21 cellular contexts compared by ENCODE assay signal in genomic region chr18:49988733-49989132, GRCh38.
DNase-seq lines count a peak whose midpoint lies in the region; ATAC-seq and TF ChIP-seq lines count a peak whose summit lies in the region.
"Had no signal": no experiment of that assay in that cellular context is flagged by ENCODE, and none has a peak within 500 bp of the region (broad histone marks: within the 10 kb centered on the region; RNA-seq: fewer than 3 reads in every experiment).

No MANE protein-coding gene starts in this region.

- H3K27ac Mint-ChIP-seq in GM23338 = peak overlapping the region; percentile 85; the same call in 1 of the 2 replicates

- H3K36me3 ChIP-seq in GM23338 (ENCODE audit: insufficient read depth) (no peaks in the 10 kb centered on the region), HUES64 (ENCODE audit: insufficient read depth, low read length) (no peaks in the 10 kb centered on the region), left ventricle myocardium inferior (no peaks in the 10 kb centered on the region)
- H3K36me3 ChIP-seq: BE2C, MG63, SJSA1 had no signal

- H3K9me3 Mint-ChIP-seq in GM23338 = no peaks in the 10 kb centered on the region
- H3K9me3 Mint-ChIP-seq: CD4-positive, alpha-beta memory T cell had no signal

- H3K27ac ChIP-seq in GM23338 (ENCODE audit: low read depth) (no peak overlapping the region), HUES64 (ENCODE audit: low read depth, low read length) (0 out of 2 replicates have a peak overlapping the region, but pooled peaks have one; percentile 1), left ventricle myocardium inferior (replicated peaks) (peak overlapping the region; percentile 27)
- H3K27ac ChIP-seq: SJSA1 had no signal

- no peaks in the 10 kb centered on the region for H3K27me3 ChIP-seq in GM23338 (ENCODE audit: insufficient read depth)
- H3K27me3 ChIP-seq in HUES64 (ENCODE audit: insufficient read depth, low read length) = no peaks in the 10 kb centered on the region
- H3K27me3 ChIP-seq in left ventricle myocardium inferior (ENCODE audit: low read depth) = peaks cover 29% of the 10 kb centered on the region
- H3K27me3 ChIP-seq: BE2C, MG63 had no signal

- H3K4me3 ChIP-seq in GM23338 = no peak overlapping the region
- no peak overlapping the region for H3K4me3 ChIP-seq in HUES64 (ENCODE audit: low read length)
- no peak overlapping the region for H3K4me3 ChIP-seq in left ventricle myocardium inferior
- H3K4me3 ChIP-seq: GM12878, MG63, SJSA1 had no signal

- TF ChIP-seq CTCF in GM23338 (conservative IDR thresholded peaks at IDR 0.05; ENCODE audit: low read depth in 2 of 2) = no peak
- TF ChIP-seq CTCF in left ventricle myocardium inferior (IDR thresholded peaks at IDR 0.05; ENCODE audit: borderline replicate concordance) = no peak

- peaks cover 23% of the 10 kb centered on the region for H3K9me2 ChIP-seq in GM23338 (ENCODE audit: insufficient read depth)

- H3K9ac ChIP-seq in HUES64 (ENCODE audit: low read depth, low read length) = no peak overlapping the region

- H3K4me2 ChIP-seq in GM23338 = peak overlapping the region; percentile 75

- no peak overlapping the region for H2AFZ ChIP-seq in GM23338

- no peaks in the 10 kb centered on the region for H4K20me1 ChIP-seq in GM23338 (replicated peaks; ENCODE audit: insufficient read depth)

- intact Hi-C loops in left ventricle myocardium inferior (cut with micrococcal nuclease) = no loop called here

- peaks cover 48% of the 10 kb centered on the region for H3K4me1 Mint-ChIP-seq in GM23338
- H3K4me1 Mint-ChIP-seq: CD4-positive, alpha-beta memory T cell had no signal

- peaks cover 11% of the 10 kb centered on the region for H3K27me3 Mint-ChIP-seq in GM23338 (ENCODE audit: insufficient read depth, low read depth, poor library complexity)

- H3K79me2 ChIP-seq in GM23338 (replicated peaks; ENCODE audit: insufficient read depth) = no peaks in the 10 kb centered on the region

- peaks cover 19% of the 10 kb centered on the region for H3K4me1 ChIP-seq in GM23338 (ENCODE audit: insufficient read depth)
- H3K4me1 ChIP-seq in HUES64 (ENCODE audit: insufficient read depth, low read length) = peaks cover 17% of the 10 kb centered on the region
- peaks cover 17% of the 10 kb centered on the region for H3K4me1 ChIP-seq in left ventricle myocardium inferior
- H3K4me1 ChIP-seq: BE2C, SJSA1 had no signal

- no peak overlapping the region for H3K4me3 Mint-ChIP-seq in GM23338
- H3K4me3 Mint-ChIP-seq: CD4-positive, alpha-beta memory T cell had no signal

- ATAC-seq in GM23338 (peak; percentile 87), GM18511 (IDR thresholded peaks at IDR 0.05; ENCODE audit: unreplicated experiment) (no peak)
- ATAC-seq: GM12878, Panc1 had no signal

- DNase-seq in GM23338 (ENCODE audit: low spot score) (peak; percentile 14), left ventricle myocardium inferior (no peak), iPS-NIHi7 (ENCODE audit: extremely low spot score) (peak; percentile 29), NOMO-1 treated with DMSO at 0.1 percent for 48 hours (lab: John Stamatoyannopoulos, UW; ENCODE audit: unreplicated experiment) (no peak), mesenteric fat pad (ENCODE audit: low spot score) (no peak)
- DNase-seq: BE2C; CD4-positive, alpha-beta memory T cell; DND-41; GOT3; Karpas-422; MG63; NCI-H1417; NCI-H187 treated with DMSO at 0.1 percent for 48 hours; NCI-H2107; NCI-H69; NK-92 treated with Interleukin-12 subunit alpha and Interleukin-12 subunit beta, amount 100 ng/mL, for 24 hours had no signal

- no peaks in the 10 kb centered on the region for H3F3A ChIP-seq in GM23338 (replicated peaks; ENCODE audit: low read depth)

- H3K36me3 Mint-ChIP-seq in GM23338 (ENCODE audit: low read depth) = no peaks in the 10 kb centered on the region
- H3K36me3 Mint-ChIP-seq: CD4-positive, alpha-beta memory T cell had no signal

- H3K9me3 ChIP-seq in HUES64 (ENCODE audit: insufficient read depth, low read depth, low read length) (no peaks in the 10 kb centered on the region), left ventricle myocardium inferior (replicated peaks) (no peaks in the 10 kb centered on the region)
- H3K9me3 ChIP-seq: BE2C, MG63, SJSA1 had no signal

- WGBS in HUES64 = 26% methylated on average over 2 of the region's 2 CpGs

TF ChIP-seq in GM23338, 12 proteins besides CTCF, POLR2A, EP300 and RAD21 (continues in another document):
- TF ChIP-seq REST (IDR thresholded peaks at IDR 0.05; ENCODE audit: unreplicated experiment) = no peak
- TF ChIP-seq ZNF462 (CRISPR knock-in tag; IDR thresholded peaks at IDR 0.05) = no peak

Comparison
In these comparisons a context has a peak if more than half of its experiments do, and no peak if none do; other contexts are left out.
1. DNase-seq: peak in GM23338 (single experiment) and iPS-NIHi7 (single experiment); none in left ventricle myocardium inferior (single experiment), NOMO-1 treated with DMSO at 0.1 percent for 48 hours (single experiment) and mesenteric fat pad (single experiment).